26 cellular contexts compared by ENCODE assay signal in genomic region chr18:38539373-38539772, GRCh38.
DNase-seq lines count a peak whose midpoint lies in the region; ATAC-seq and TF ChIP-seq lines count a peak whose summit lies in the region.
"Had no signal": no experiment of that assay in that cellular context is flagged by ENCODE, and none has a peak within 500 bp of the region (broad histone marks: within the 10 kb centered on the region; RNA-seq: fewer than 3 reads in every experiment).

No MANE protein-coding gene starts in this region.

- H3K4me3 Mint-ChIP-seq in WTC11 = no peak overlapping the region
- H3K4me3 Mint-ChIP-seq: activated naive CD8-positive, alpha-beta T cell treated with anti-CD3 and anti-CD28 coated beads for 36 hours; immature natural killer cell; neural crest cell; stimulated activated naive B cell treated with anti-CD40 and anti-IgM and Interleukin-4, amounts not matched to agents 10 μg/mL and 1 μg/mL and 100 μg/mL, for 72 hours had no signal

- no peak overlapping the region for H2BK120ac ChIP-seq in neuronal stem cell (ENCODE audit: low read depth, low read length)

- H2BK12ac ChIP-seq in neuronal stem cell (ENCODE audit: low read length) = no peak overlapping the region

- H4K91ac ChIP-seq in neuronal stem cell (ENCODE audit: low read depth, low read length, poor library complexity) = no peak overlapping the region

- H3K27me3 ChIP-seq in neuronal stem cell (ENCODE audit: control insufficient read depth in 3 of 3, insufficient read depth in 3 of 3, low read depth in 1 of 3, low read length in 3 of 3) (no peaks in the 10 kb centered on the region), Karpas-422 (ENCODE audit: low read length) (no peaks in the 10 kb centered on the region)
- H3K27me3 ChIP-seq: ascending aorta, testis had no signal

- H3K23ac ChIP-seq in neuronal stem cell (ENCODE audit: low read depth, low read length, poor library complexity) = no peak overlapping the region

- H2AK5ac ChIP-seq in neuronal stem cell (ENCODE audit: low read depth, low read length) = no peak overlapping the region

- ATAC-seq in WTC11 (peak; percentile 52), HG02642 (IDR thresholded peaks at IDR 0.05; ENCODE audit: poor library complexity, unreplicated experiment) (no peak)
- ATAC-seq: GM12878; sciatic nerve; stimulated activated naive B cell treated with anti-CD40 and anti-IgM and Interleukin-4, amounts not matched to agents 10 μg/mL and 1 μg/mL and 100 μg/mL, for 72 hours had no signal

- H4K20me1 ChIP-seq in Karpas-422 (ENCODE audit: insufficient read depth, low read depth, low read length) = no peaks in the 10 kb centered on the region

- no peak overlapping the region for H3K4me2 ChIP-seq in neuronal stem cell (ENCODE audit: insufficient read depth, low read length, poor library complexity, severe bottlenecking)
- H3K4me2 ChIP-seq in Karpas-422 (ENCODE audit: low read depth, low read length, poor library complexity, severe bottlenecking) = no peak overlapping the region

- no peak overlapping the region for H3K27ac ChIP-seq in neuronal stem cell (replicated peaks; ENCODE audit: low read length)
- no peak overlapping the region for H3K27ac ChIP-seq in Karpas-422 (ENCODE audit: low read length)
- H3K27ac ChIP-seq: ascending aorta, SK-N-MC, testis had no signal

- peaks cover 13% of the 10 kb centered on the region for H3K4me1 Mint-ChIP-seq in WTC11
- H3K4me1 Mint-ChIP-seq: activated naive CD8-positive, alpha-beta T cell treated with anti-CD3 and anti-CD28 coated beads for 36 hours; immature natural killer cell; neural crest cell; stimulated activated naive B cell treated with anti-CD40 and anti-IgM and Interleukin-4, amounts not matched to agents 10 μg/mL and 1 μg/mL and 100 μg/mL, for 72 hours had no signal

- no peak overlapping the region for H3K27ac Mint-ChIP-seq in WTC11
- H3K27ac Mint-ChIP-seq: activated naive CD8-positive, alpha-beta T cell treated with anti-CD3 and anti-CD28 coated beads for 36 hours; immature natural killer cell; stimulated activated naive B cell treated with anti-CD40 and anti-IgM and Interleukin-4, amounts not matched to agents 10 μg/mL and 1 μg/mL and 100 μg/mL, for 72 hours had no signal

- CTCF ChIA-PET in WTC11 (lab: Charles Lee) = no interaction called here

- no peak overlapping the region for H3K14ac ChIP-seq in neuronal stem cell (ENCODE audit: low read length)

- H2BK5ac ChIP-seq in neuronal stem cell (ENCODE audit: low read length) = no peak overlapping the region

- H3K9ac ChIP-seq in neuronal stem cell (ENCODE audit: low read depth, low read length, poor library complexity) (no peak overlapping the region), Karpas-422 (ENCODE audit: low read length) (no peak overlapping the region)

- H3K27me3 Mint-ChIP-seq in WTC11 (ENCODE audit: low read depth) = no peaks in the 10 kb centered on the region
- H3K27me3 Mint-ChIP-seq: activated naive CD8-positive, alpha-beta T cell treated with anti-CD3 and anti-CD28 coated beads for 36 hours; stimulated activated naive B cell treated with anti-CD40 and anti-IgM and Interleukin-4, amounts not matched to agents 10 μg/mL and 1 μg/mL and 100 μg/mL, for 72 hours had no signal

- H3K79me1 ChIP-seq in neuronal stem cell (ENCODE audit: low read depth, low read length) = no peaks in the 10 kb centered on the region

- H3K36me3 ChIP-seq in neuronal stem cell (replicated peaks in 1 of 2; ENCODE audit: control insufficient read depth in 2 of 2, insufficient read depth in 2 of 2, low read length in 2 of 2) (no peaks in the 10 kb centered on the region), Karpas-422 (ENCODE audit: insufficient read depth, low read length) (no peaks in the 10 kb centered on the region)
- H3K36me3 ChIP-seq: ascending aorta had no signal

- no peaks in the 10 kb centered on the region for H3K9me2 ChIP-seq in Karpas-422 (replicated peaks; ENCODE audit: insufficient read depth, low read length)

- peaks cover 10% of the 10 kb centered on the region; the same call in 1 of the 2 replicates for H3K9me3 Mint-ChIP-seq in WTC11

- peaks cover 0 to 4% of the 10 kb centered on the region in 2 donors for H3K9me3 ChIP-seq in neuronal stem cell (replicated peaks in 1 of 2; ENCODE audit: control insufficient read depth in 2 of 2, insufficient read depth in 1 of 2, low read depth in 1 of 2, low read length in 2 of 2)
- peaks cover 33% of the 10 kb centered on the region for H3K9me3 ChIP-seq in Karpas-422 (ENCODE audit: low read length)
- H3K9me3 ChIP-seq: ascending aorta, testis had no signal

- H3K18ac ChIP-seq in neuronal stem cell (ENCODE audit: low read length) = no peak overlapping the region

- no peaks in the 10 kb centered on the region for H3K79me2 ChIP-seq in Karpas-422 (ENCODE audit: low read length)

- no peak overlapping the region for H3K4ac ChIP-seq in neuronal stem cell (ENCODE audit: low read length)

- no peaks in the 10 kb centered on the region for H3K4me1 ChIP-seq in neuronal stem cell (ENCODE audit: control insufficient read depth in 2 of 2, insufficient read depth in 1 of 2, low read depth in 1 of 2, low read length in 2 of 2)
- H3K4me1 ChIP-seq in Karpas-422 (ENCODE audit: low read length) = no peaks in the 10 kb centered on the region
- H3K4me1 ChIP-seq: ascending aorta, testis had no signal

- H2AFZ ChIP-seq in neuronal stem cell (ENCODE audit: low read length) = no peak overlapping the region
- H2AFZ ChIP-seq in Karpas-422 (ENCODE audit: low read length) = no peak overlapping the region

- POLR2A ChIA-PET in WTC11 (lab: Charles Lee) = no interaction called here

- DNase-seq in NCI-H510A treated with DMSO at 0.1 percent for 48 hours (lab: John Stamatoyannopoulos, UW) (peak; percentile 16), NCI-H510A (lab: John Stamatoyannopoulos, UW) (no peak), NCI-H446 treated with DMSO at 0.1 percent for 48 hours (lab: John Stamatoyannopoulos, UW) (peak; percentile 41), WTC11 (ENCODE audit: low spot score) (peak; percentile 13), neuronal stem cell (ENCODE audit: low spot score) (peak; percentile 20), Karpas-422 (no peak), NCI-H1930 (lab: John Stamatoyannopoulos, UW) (no peak)
- DNase-seq: activated CD4-positive, alpha-beta T cell treated with anti-CD3 and anti-CD28 coated beads for 1 hour; activated CD8-positive, alpha-beta memory T cell treated with anti-CD3 and anti-CD28 coated beads for 24 hours; activated effector memory CD4-positive, alpha-beta T cell treated with anti-CD3 and anti-CD28 coated beads, Interleukin-2, amount 50 U/mL, for 16 hours; activated naive CD8-positive, alpha-beta T cell treated with anti-CD3 and anti-CD28 coated beads for 36 hours; activated T-cell treated with anti-CD3 and anti-CD28 coated beads, Interleukin-2, amount 50 U/mL, for 1 hour; dermis blood vessel endothelial cell; immature natural killer cell; KBM-7; MM.1S; NCI-H1694 treated with DMSO at 0.1 percent for 48 hours; posterior cingulate gyrus; stimulated activated naive B cell treated with anti-CD40 and anti-IgM and Interleukin-4, amounts not matched to agents 10 μg/mL and 1 μg/mL and 100 μg/mL, for 72 hours; testis had no signal

- H3K4me3 ChIP-seq in neuronal stem cell (ENCODE audit: low read length in 2 of 2) = no peak overlapping the region
- H3K4me3 ChIP-seq in Karpas-422 (ENCODE audit: low read length) = no peak overlapping the region
- H3K4me3 ChIP-seq: ascending aorta, GM12878, SK-N-MC, testis had no signal

- no peak overlapping the region for H4K8ac ChIP-seq in neuronal stem cell (ENCODE audit: low read depth, low read length)

- peaks cover 2% of the 10 kb centered on the region; the same call in 1 of the 2 replicates for H3K36me3 Mint-ChIP-seq in WTC11
- H3K36me3 Mint-ChIP-seq: activated naive CD8-positive, alpha-beta T cell treated with anti-CD3 and anti-CD28 coated beads for 36 hours; immature natural killer cell; stimulated activated naive B cell treated with anti-CD40 and anti-IgM and Interleukin-4, amounts not matched to agents 10 μg/mL and 1 μg/mL and 100 μg/mL, for 72 hours had no signal

- no peak overlapping the region for H2BK15ac ChIP-seq in neuronal stem cell (ENCODE audit: low read length)

- TF ChIP-seq CTCF in WTC11 (IDR thresholded peaks at IDR 0.05) = no peak

TF ChIP-seq in WTC11, 78 proteins besides CTCF, POLR2A, EP300 and RAD21 (continues in another document):
- TF ChIP-seq TCF7 (CRISPR knock-in tag; IDR thresholded peaks at IDR 0.05; ENCODE audit: low read depth) (no peak), NR1H2 (CRISPR knock-in tag; IDR thresholded peaks at IDR 0.05) (no peak), FOXJ3 (CRISPR knock-in tag; IDR thresholded peaks at IDR 0.05; ENCODE audit: borderline replicate concordance) (no peak), HMGXB4 (CRISPR knock-in tag; IDR thresholded peaks at IDR 0.05) (no peak), ATF3 (CRISPR knock-in tag; conservative IDR thresholded peaks at IDR 0.05) (no peak), E2F5 (CRISPR knock-in tag; IDR thresholded peaks at IDR 0.05) (no peak), IRF2 (CRISPR knock-in tag; IDR thresholded peaks at IDR 0.05; ENCODE audit: borderline replicate concordance, low read depth) (no peak), CREB1 (CRISPR knock-in tag; IDR thresholded peaks at IDR 0.05) (no peak), SMAD3 (CRISPR knock-in tag; IDR thresholded peaks at IDR 0.05; ENCODE audit: borderline replicate concordance) (no peak)

Comparison
In these comparisons a context has a peak if more than half of its experiments do, and no peak if none do; other contexts are left out.
1. DNase-seq: peak in NCI-H510A treated with DMSO at 0.1 percent for 48 hours (single experiment), NCI-H446 treated with DMSO at 0.1 percent for 48 hours (single experiment), WTC11 (single experiment) and neuronal stem cell (single experiment); none in NCI-H510A (single experiment), Karpas-422 (single experiment) and NCI-H1930 (0 of 2).